Comparison of ENCODE assay signal across 19 cellular contexts in genomic region chr6:1802495-1803395, GRCh38.
DNase-seq lines count a peak whose midpoint lies in the region; TF ChIP-seq lines count a peak whose summit lies in the region.
"Had no signal": no experiment of that assay in that cellular context is flagged by ENCODE, and none has a peak within 500 bp of the region (broad histone marks: within the 10 kb centered on the region; RNA-seq: fewer than 3 reads in every experiment).

No MANE protein-coding gene starts in this region.

- H3K36me3 ChIP-seq in subcutaneous abdominal adipose tissue (ENCODE audit: control insufficient read depth in 5 of 5, insufficient read depth in 5 of 5, low read length in 5 of 5) (no peaks in the 10 kb centered on the region), prostate gland (no peaks in the 10 kb centered on the region)
- H3K36me3 ChIP-seq: BLaER1, stomach, uterus had no signal

- no peaks in the 10 kb centered on the region for H3K27me3 Mint-ChIP-seq in chondrocyte (ENCODE audit: low read depth)
- H3K27me3 Mint-ChIP-seq: activated naive CD8-positive, alpha-beta T cell treated with anti-CD3 and anti-CD28 coated beads for 36 hours had no signal

- intact Hi-C loops in prostate gland (cut with DNase I), result no loop called here

- DNase-seq in LNCaP clone FGC (ENCODE audit: low read depth), result peak; percentile 19
- no peak for DNase-seq in chondrocyte (ENCODE audit: low spot score)
- DNase-seq in left kidney (ENCODE audit: low read depth, low spot score), result peak; percentile 64
- DNase-seq in T-helper 1 cell, result no peak
- DNase-seq in pons (ENCODE audit: low spot score), result no peak
- DNase-seq in prostate gland (ENCODE audit: low spot score), result no peak
- DNase-seq: activated CD4-positive, CD25-positive, alpha-beta regulatory T cell; activated naive CD8-positive, alpha-beta T cell treated with anti-CD3 and anti-CD28 coated beads for 36 hours; H9; left colon; NCI-H2029 treated with DMSO at 0.1 percent for 48 hours; NCI-H510A treated with DMSO at 0.1 percent for 48 hours; SHP77 treated with DMSO at 0.1 percent for 48 hours; stimulated activated CD4-positive, alpha-beta T cell treated with anti-CD3 and anti-CD28 coated beads, Interleukin-2, amount 100 ng/mL, for 48 hours; stomach; uterus had no signal

- H3K27me3 ChIP-seq in subcutaneous abdominal adipose tissue (ENCODE audit: control insufficient read depth in 5 of 5, insufficient read depth in 4 of 5, low read length in 5 of 5) (no peaks in the 10 kb centered on the region), prostate gland (replicated peaks; ENCODE audit: insufficient read depth) (no peaks in the 10 kb centered on the region)
- H3K27me3 ChIP-seq: BLaER1, stomach, uterus had no signal

- H3K27ac ChIP-seq in subcutaneous abdominal adipose tissue (ENCODE audit: low read depth, low read length) (peak overlapping the region; percentile 44), prostate gland (no peak overlapping the region)
- H3K27ac ChIP-seq: BLaER1 had no signal

- peaks cover 1 to 15% (median 12%) of the 10 kb centered on the region in 5 donors for H3K4me1 ChIP-seq in subcutaneous abdominal adipose tissue (ENCODE audit: control insufficient read depth in 5 of 5, insufficient read depth in 5 of 5, low read length in 5 of 5)
- peaks cover under 1% of the 10 kb centered on the region for H3K4me1 ChIP-seq in prostate gland (replicated peaks)
- H3K4me1 ChIP-seq: BLaER1 had no signal

- H3K9ac ChIP-seq in subcutaneous abdominal adipose tissue (ENCODE audit: low read length in 5 of 5), result peak overlapping the region in 2 of 5 donors; percentile 37 to 60
- H3K9ac ChIP-seq: BLaER1 had no signal

- H3K4me3 ChIP-seq in LNCaP clone FGC (ENCODE audit: low read depth, low read length), result no peak overlapping the region
- H3K4me3 ChIP-seq in subcutaneous abdominal adipose tissue (ENCODE audit: low read depth in 1 of 5, low read length in 5 of 5), result peak overlapping the region in 4 of 5 donors; percentile 34 to 52 (median 50)
- H3K4me3 ChIP-seq in prostate gland, result no peak overlapping the region
- H3K4me3 ChIP-seq: BLaER1, stomach, uterus had no signal

- peak overlapping the region; percentile 92 for H3K27ac Mint-ChIP-seq in chondrocyte (ENCODE audit: unreplicated experiment)
- H3K27ac Mint-ChIP-seq: activated naive CD8-positive, alpha-beta T cell treated with anti-CD3 and anti-CD28 coated beads for 36 hours; activated T-helper 1 cell treated with anti-CD3 and anti-CD28 coated beads, Interleukin-12 subunit alpha, Interleukin-12 subunit beta, Interleukin-2, Interleukin-4 antibody, amounts not matched to agents 30 ng/mL and 10 ng/mL and 1 ng/mL, durations not matched to agents 14 hours and 24 hours and 36 hours had no signal

- TF ChIP-seq CTCF in LNCaP clone FGC (IDR thresholded peaks at IDR 0.05; ENCODE audit: control insufficient read depth, extremely low read depth, insufficient read depth) (no peak), chondrocyte (IDR thresholded peaks at IDR 0.05) (peak; percentile 23), prostate gland (IDR thresholded peaks at IDR 0.05) (no peak)

- peak overlapping the region; percentile 50 for H3K4me3 Mint-ChIP-seq in chondrocyte (ENCODE audit: unreplicated experiment)
- H3K4me3 Mint-ChIP-seq: activated naive CD8-positive, alpha-beta T cell treated with anti-CD3 and anti-CD28 coated beads for 36 hours; activated T-helper 1 cell treated with anti-CD3 and anti-CD28 coated beads, Interleukin-12 subunit alpha, Interleukin-12 subunit beta, Interleukin-2, Interleukin-4 antibody, amounts not matched to agents 30 ng/mL and 10 ng/mL and 1 ng/mL, durations not matched to agents 14 hours and 24 hours and 36 hours; H9 had no signal

- H3K4me1 Mint-ChIP-seq in chondrocyte (ENCODE audit: low read depth), result peaks cover 62% of the 10 kb centered on the region

- H3K9me3 ChIP-seq in subcutaneous abdominal adipose tissue (ENCODE audit: control insufficient read depth in 5 of 5, low read length in 5 of 5), result no peaks in the 10 kb centered on the region
- H3K9me3 ChIP-seq in prostate gland, result no peaks in the 10 kb centered on the region
- H3K9me3 ChIP-seq: BLaER1, stomach, uterus had no signal

- no peaks in the 10 kb centered on the region for H3K9me3 Mint-ChIP-seq in chondrocyte (ENCODE audit: low read depth)
- H3K9me3 Mint-ChIP-seq: activated naive CD8-positive, alpha-beta T cell treated with anti-CD3 and anti-CD28 coated beads for 36 hours; activated T-helper 1 cell treated with anti-CD3 and anti-CD28 coated beads, Interleukin-12 subunit alpha, Interleukin-12 subunit beta, Interleukin-2, Interleukin-4 antibody, amounts not matched to agents 30 ng/mL and 10 ng/mL and 1 ng/mL, durations not matched to agents 14 hours and 24 hours and 36 hours; H9 had no signal

- 62% methylated on average over 17 of the region's 17 CpGs for WGBS in prostate gland

- TF ChIP-seq POLR2A in prostate gland (IDR thresholded peaks at IDR 0.05), result no peak

- no peaks in the 10 kb centered on the region for H3K36me3 Mint-ChIP-seq in chondrocyte (ENCODE audit: low read depth)
- H3K36me3 Mint-ChIP-seq: activated naive CD8-positive, alpha-beta T cell treated with anti-CD3 and anti-CD28 coated beads for 36 hours had no signal

Comparison
In these comparisons a context has a peak if more than half of its experiments do, and no peak if none do; other contexts are left out.
1. DNase-seq: peak in LNCaP clone FGC (single experiment) and left kidney (single experiment); none in chondrocyte (single experiment), T-helper 1 cell (0 of 5), pons (single experiment) and prostate gland (single experiment).
2. H3K4me3 ChIP-seq: peak in subcutaneous abdominal adipose tissue (4 of 5); none in LNCaP clone FGC (single experiment) and prostate gland (0 of 2).